1 cellular context compared by ENCODE assay signal in the genomic region with DNA sequence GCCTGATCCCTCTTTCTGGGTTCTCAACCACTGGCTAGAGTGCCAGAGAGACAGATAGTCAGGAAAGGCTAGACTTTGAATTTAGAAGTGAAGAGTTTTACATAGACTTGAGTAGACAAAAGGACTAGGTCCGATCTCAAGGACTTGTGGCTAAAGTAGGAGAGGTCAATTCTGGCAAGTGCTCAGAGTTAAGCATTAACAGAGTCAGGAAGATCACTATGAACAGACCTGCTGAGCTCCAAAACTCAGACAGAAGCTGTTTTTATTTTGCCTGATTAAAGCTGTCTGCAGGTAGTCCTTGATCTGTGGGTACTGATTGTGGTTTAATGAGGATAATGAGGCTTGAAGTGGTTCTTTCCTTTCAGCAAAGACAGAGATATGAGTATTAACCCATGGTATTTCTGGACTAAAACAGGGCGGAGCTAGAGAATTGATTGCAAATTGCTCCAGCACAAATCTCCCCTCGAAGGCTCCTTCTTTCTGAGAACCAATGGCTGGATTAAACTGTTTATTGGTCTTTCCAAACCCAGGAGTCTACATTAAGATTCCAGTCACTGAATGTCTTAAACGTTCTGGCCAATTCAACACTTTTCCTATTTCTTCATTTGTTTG.
TF ChIP-seq lines count a peak whose summit lies in the region.

No MANE protein-coding gene starts in this region.

TF ChIP-seq in GM23338, 12 proteins besides CTCF, POLR2A, EP300 and RAD21 (continued from another document):
- TF ChIP-seq STAT1 (IDR thresholded peaks at IDR 0.05; ENCODE audit: unreplicated experiment), result no peak
- TF ChIP-seq, protein P1, sequence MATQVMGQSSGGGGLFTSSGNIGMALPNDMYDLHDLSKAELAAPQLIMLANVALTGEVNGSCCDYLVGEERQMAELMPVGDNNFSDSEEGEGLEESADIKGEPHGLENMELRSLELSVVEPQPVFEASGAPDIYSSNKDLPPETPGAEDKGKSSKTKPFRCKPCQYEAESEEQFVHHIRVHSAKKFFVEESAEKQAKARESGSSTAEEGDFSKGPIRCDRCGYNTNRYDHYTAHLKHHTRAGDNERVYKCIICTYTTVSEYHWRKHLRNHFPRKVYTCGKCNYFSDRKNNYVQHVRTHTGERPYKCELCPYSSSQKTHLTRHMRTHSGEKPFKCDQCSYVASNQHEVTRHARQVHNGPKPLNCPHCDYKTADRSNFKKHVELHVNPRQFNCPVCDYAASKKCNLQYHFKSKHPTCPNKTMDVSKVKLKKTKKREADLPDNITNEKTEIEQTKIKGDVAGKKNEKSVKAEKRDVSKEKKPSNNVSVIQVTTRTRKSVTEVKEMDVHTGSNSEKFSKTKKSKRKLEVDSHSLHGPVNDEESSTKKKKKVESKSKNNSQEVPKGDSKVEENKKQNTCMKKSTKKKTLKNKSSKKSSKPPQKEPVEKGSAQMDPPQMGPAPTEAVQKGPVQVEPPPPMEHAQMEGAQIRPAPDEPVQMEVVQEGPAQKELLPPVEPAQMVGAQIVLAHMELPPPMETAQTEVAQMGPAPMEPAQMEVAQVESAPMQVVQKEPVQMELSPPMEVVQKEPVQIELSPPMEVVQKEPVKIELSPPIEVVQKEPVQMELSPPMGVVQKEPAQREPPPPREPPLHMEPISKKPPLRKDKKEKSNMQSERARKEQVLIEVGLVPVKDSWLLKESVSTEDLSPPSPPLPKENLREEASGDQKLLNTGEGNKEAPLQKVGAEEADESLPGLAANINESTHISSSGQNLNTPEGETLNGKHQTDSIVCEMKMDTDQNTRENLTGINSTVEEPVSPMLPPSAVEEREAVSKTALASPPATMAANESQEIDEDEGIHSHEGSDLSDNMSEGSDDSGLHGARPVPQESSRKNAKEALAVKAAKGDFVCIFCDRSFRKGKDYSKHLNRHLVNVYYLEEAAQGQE (IDR thresholded peaks at IDR 0.05; ENCODE audit: unreplicated experiment), result no peak
- no peak for TF ChIP-seq NANOG (IDR thresholded peaks at IDR 0.05; ENCODE audit: borderline replicate concordance)
- no peak for TF ChIP-seq CREB1 (CRISPR knock-in tag; IDR thresholded peaks at IDR 0.05; ENCODE audit: low read depth)
- TF ChIP-seq JUNB (IDR thresholded peaks at IDR 0.05; ENCODE audit: unreplicated experiment), result no peak
- TF ChIP-seq, protein P2, sequence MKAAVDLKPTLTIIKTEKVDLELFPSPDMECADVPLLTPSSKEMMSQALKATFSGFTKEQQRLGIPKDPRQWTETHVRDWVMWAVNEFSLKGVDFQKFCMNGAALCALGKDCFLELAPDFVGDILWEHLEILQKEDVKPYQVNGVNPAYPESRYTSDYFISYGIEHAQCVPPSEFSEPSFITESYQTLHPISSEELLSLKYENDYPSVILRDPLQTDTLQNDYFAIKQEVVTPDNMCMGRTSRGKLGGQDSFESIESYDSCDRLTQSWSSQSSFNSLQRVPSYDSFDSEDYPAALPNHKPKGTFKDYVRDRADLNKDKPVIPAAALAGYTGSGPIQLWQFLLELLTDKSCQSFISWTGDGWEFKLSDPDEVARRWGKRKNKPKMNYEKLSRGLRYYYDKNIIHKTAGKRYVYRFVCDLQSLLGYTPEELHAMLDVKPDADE (IDR thresholded peaks at IDR 0.05), result no peak
- TF ChIP-seq ZNF114 (CRISPR knock-in tag; IDR thresholded peaks at IDR 0.05), result no peak
- no peak for TF ChIP-seq ZNF331 (CRISPR knock-in tag; IDR thresholded peaks at IDR 0.05; ENCODE audit: low read depth)
- no peak for TF ChIP-seq EZH2 (IDR thresholded peaks at IDR 0.05; ENCODE audit: low read depth, unreplicated experiment)
- no peak for TF ChIP-seq EZH2phosphoT487 (IDR thresholded peaks at IDR 0.05; ENCODE audit: unreplicated experiment)
TF ChIP-seq in GM23338: peak in this region for 0.
